34 cellular contexts compared by ENCODE assay signal in genomic region chr3:35929158-35929557, GRCh38.
DNase-seq lines count a peak whose midpoint lies in the region; ATAC-seq and TF ChIP-seq lines count a peak whose summit lies in the region.
"Had no signal": no experiment of that assay in that cellular context is flagged by ENCODE, and none has a peak within 500 bp of the region (broad histone marks: within the 10 kb centered on the region; RNA-seq: fewer than 3 reads in every experiment).

No MANE protein-coding gene starts in this region.

- H3K27me3 ChIP-seq in BE2C = no peaks in the 10 kb centered on the region
- H3K27me3 ChIP-seq: ascending aorta, gastrocnemius medialis, sigmoid colon, tibial nerve had no signal

- H3K9me3 Mint-ChIP-seq in activated naive CD4-positive, alpha-beta T cell treated with anti-CD3 and anti-CD28 coated beads, Interleukin-2, amount 50 U/mL, for 72 hours = no peaks in the 10 kb centered on the region
- H3K9me3 Mint-ChIP-seq: activated naive CD8-positive, alpha-beta T cell treated with anti-CD3 and anti-CD28 coated beads for 36 hours had no signal

- DNase-seq in EL (peak; percentile 68), NCI-H226 (peak; percentile 72), astrocyte of the spinal cord (ENCODE audit: low read depth, low spot score) (peak; percentile 30), kidney tubule cell (ENCODE audit: low spot score) (peak; percentile 39), NCI-H2107 (lab: John Stamatoyannopoulos, UW) (no peak), BE2C (no peak)
- no peak for DNase-seq in activated naive CD4-positive, alpha-beta T cell treated with anti-CD3 and anti-CD28 coated beads, Interleukin-2, amount 50 U/mL, for 72 hours (ENCODE audit: low spot score in 2 of 2)
- DNase-seq in stimulated activated CD4-positive, alpha-beta T cell treated with anti-CD3 and anti-CD28 coated beads, Interleukin-2, amount 100 ng/mL, for 48 hours = no peak
- DNase-seq: activated CD4-positive, alpha-beta T cell treated with anti-CD3 and anti-CD28 coated beads for 4 hours; activated CD8-positive, alpha-beta memory T cell treated with anti-CD3 and anti-CD28 coated beads for 24 hours; activated effector memory CD4-positive, alpha-beta T cell treated with anti-CD3 and anti-CD28 coated beads, Interleukin-2, amount 50 U/mL, for 16 hours; activated naive CD8-positive, alpha-beta T cell treated with anti-CD3 and anti-CD28 coated beads for 36 hours; caudate nucleus; CD8-positive, alpha-beta memory T cell; gastrocnemius medialis; KG1; left cardiac atrium; natural killer cell; NCI-H1417; NCI-H2029; NCI-H524 treated with DMSO at 0.1 percent for 48 hours; NK-92 treated with Interleukin-12 subunit alpha and Interleukin-12 subunit beta, amount 100 ng/mL, for 24 hours; nucleus accumbens; sigmoid colon; stimulated activated CD4-positive, alpha-beta T cell treated with anti-CD3 and anti-CD28 coated beads, Interleukin-15, amount 100 ng/mL, for 24 hours; WERI-Rb-1 had no signal

- ATAC-seq in activated naive CD4-positive, alpha-beta T cell treated with anti-CD3 and anti-CD28 coated beads, Interleukin-2, amount 50 U/mL, for 72 hours = no peak
- ATAC-seq: esophagus mucosa; gastrocnemius medialis; left cardiac atrium; natural killer cell; Right ventricle myocardium inferior; stimulated activated effector memory CD8-positive, alpha-beta T cell treated with anti-CD3 and anti-CD28 coated beads, Interleukin-12 subunit alpha, Interleukin-12 subunit beta, amount 100 ng/mL, for 72 hours had no signal

- no peaks in the 10 kb centered on the region for H3K9me3 ChIP-seq in BE2C
- H3K9me3 ChIP-seq: ascending aorta, gastrocnemius medialis, prostate gland, sigmoid colon, tibial nerve had no signal

- no peak overlapping the region for H3K27ac Mint-ChIP-seq in activated naive CD4-positive, alpha-beta T cell treated with anti-CD3 and anti-CD28 coated beads, Interleukin-2, amount 50 U/mL, for 72 hours
- H3K27ac Mint-ChIP-seq: activated naive CD8-positive, alpha-beta T cell treated with anti-CD3 and anti-CD28 coated beads for 36 hours; B cell; CD8-positive, alpha-beta memory T cell; natural killer cell; stimulated activated effector memory CD8-positive, alpha-beta T cell treated with anti-CD3 and anti-CD28 coated beads, Interleukin-12 subunit alpha, Interleukin-12 subunit beta, amount 100 ng/mL, for 72 hours had no signal

- H3K4me1 ChIP-seq in BE2C = no peaks in the 10 kb centered on the region
- H3K4me1 ChIP-seq: ascending aorta, gastrocnemius medialis, prostate gland, sigmoid colon, tibial nerve had no signal

- no peaks in the 10 kb centered on the region for H3K36me3 ChIP-seq in BE2C
- H3K36me3 ChIP-seq: ascending aorta, gastrocnemius medialis, prostate gland, sigmoid colon, tibial nerve, WERI-Rb-1 had no signal

- in situ Hi-C loops in astrocyte of the spinal cord (cut with HindIII; ENCODE audit: low sequenced_read_pairs) = no loop called here

- H3K4me3 ChIP-seq in astrocyte of the spinal cord (ENCODE audit: low read depth, low read length) = no peak overlapping the region
- H3K4me3 ChIP-seq in BE2C (ENCODE audit: low read depth, low read length) = no peak overlapping the region
- H3K4me3 ChIP-seq: ascending aorta, gastrocnemius medialis, lung, prostate gland, sigmoid colon, tibial nerve had no signal

- TF ChIP-seq CTCF in astrocyte of the spinal cord (IDR thresholded peaks at IDR 0.05; ENCODE audit: low read depth, low read length) (no peak), BE2C (IDR thresholded peaks at IDR 0.05; ENCODE audit: low read depth, low read length) (no peak)

- H3K36me3 Mint-ChIP-seq in activated naive CD4-positive, alpha-beta T cell treated with anti-CD3 and anti-CD28 coated beads, Interleukin-2, amount 50 U/mL, for 72 hours = no peaks in the 10 kb centered on the region
- H3K36me3 Mint-ChIP-seq: activated naive CD8-positive, alpha-beta T cell treated with anti-CD3 and anti-CD28 coated beads for 36 hours; CD8-positive, alpha-beta memory T cell; natural killer cell; stimulated activated effector memory CD8-positive, alpha-beta T cell treated with anti-CD3 and anti-CD28 coated beads, Interleukin-12 subunit alpha, Interleukin-12 subunit beta, amount 100 ng/mL, for 72 hours had no signal

Comparison
In these comparisons a context has a peak if more than half of its experiments do, and no peak if none do; other contexts are left out.
1. DNase-seq: peak in EL (single experiment), NCI-H226 (single experiment), astrocyte of the spinal cord (single experiment) and kidney tubule cell (single experiment); none in activated naive CD4-positive, alpha-beta T cell treated with anti-CD3 and anti-CD28 coated beads, Interleukin-2, amount 50 U/mL, for 72 hours (0 of 2), NCI-H2107 (single experiment), stimulated activated CD4-positive, alpha-beta T cell treated with anti-CD3 and anti-CD28 coated beads, Interleukin-2, amount 100 ng/mL, for 48 hours (0 of 2) and BE2C (single experiment).